ENCODE assay signal across 23 cellular contexts in genomic region chr4:6031831-6032230, GRCh38. TPM values are rescaled to one million over a fixed set of nuclear protein-coding genes. Genes with fewer than 3 reads are reported as not detected.
DNase-seq lines count a peak whose midpoint lies in the region; ATAC-seq and TF ChIP-seq lines count a peak whose summit lies in the region.
"Had no signal": no experiment of that assay in that cellular context is flagged by ENCODE, and none has a peak within 500 bp of the region (broad histone marks: within the 10 kb centered on the region; RNA-seq: fewer than 3 reads in every experiment).

No MANE protein-coding gene starts in this region.

- TF ChIP-seq CTCF in neural progenitor cell (IDR thresholded peaks at IDR 0.05) (no peak), thyroid gland (IDR thresholded peaks at IDR 0.05) (no peak)

- H3K27me3 Mint-ChIP-seq in neural progenitor cell (ENCODE audit: insufficient read depth, low read depth), result peaks cover 6% of the 10 kb centered on the region
- H3K27me3 Mint-ChIP-seq: IgD-negative memory B cell had no signal

- H3K4me2 ChIP-seq in neural progenitor cell, result no peak overlapping the region
- H3K4me2 ChIP-seq: KMS-11 had no signal

- no peaks in the 10 kb centered on the region for H3K9me3 Mint-ChIP-seq in neural progenitor cell
- H3K9me3 Mint-ChIP-seq: CD8-positive, alpha-beta T cell had no signal

- H3K36me3 Mint-ChIP-seq in neural progenitor cell, result no peaks in the 10 kb centered on the region
- H3K36me3 Mint-ChIP-seq: CD8-positive, alpha-beta T cell; IgD-negative memory B cell had no signal

- peaks cover 27% of the 10 kb centered on the region for H3K4me1 ChIP-seq in neural progenitor cell
- peaks cover 22 to 24% of the 10 kb centered on the region in 2 donors for H3K4me1 ChIP-seq in thyroid gland

- H3K36me3 ChIP-seq in neural progenitor cell (no peaks in the 10 kb centered on the region), thyroid gland (no peaks in the 10 kb centered on the region)

- no peak for TF ChIP-seq POLR2A in thyroid gland (IDR thresholded peaks at IDR 0.05)

- H3K27me3 ChIP-seq in neural progenitor cell (peaks cover 2% of the 10 kb centered on the region), thyroid gland (no peaks in the 10 kb centered on the region)

- H3K79me2 ChIP-seq in neural progenitor cell (ENCODE audit: low read depth), result no peaks in the 10 kb centered on the region

- H3F3A ChIP-seq in neural progenitor cell (ENCODE audit: low read depth), result peaks cover 12% of the 10 kb centered on the region

- WGBS in thyroid gland, 2 donors, result 34 to 39% methylated on average over 5 of the region's 5 CpGs

- H3K27ac ChIP-seq in neural progenitor cell (no peak overlapping the region), thyroid gland (peak overlapping the region; percentile 79 to 92 (median 89))
- H3K27ac ChIP-seq: KMS-11, RWPE1 had no signal

- intact Hi-C loops in thyroid gland (cut with DNase I), result loop anchor here (5.0 kb wide), 1 partner anchor 55 kb away; no protein-coding TSS in a partner anchor

- H2AFZ ChIP-seq in neural progenitor cell (replicated peaks), result no peak overlapping the region

- H4K20me1 ChIP-seq in neural progenitor cell (ENCODE audit: low read depth), result no peaks in the 10 kb centered on the region

- DNase-seq in NCI-H69 (lab: John Stamatoyannopoulos, UW) (peak; percentile 2), astrocyte of the hippocampus (ENCODE audit: low read depth, low spot score) (peak; percentile 10), neural progenitor cell (ENCODE audit: low spot score) (no peak), thyroid gland (peak; percentile 54 to 66), HuH-7.5 (ENCODE audit: low spot score) (no peak), GF-D8 (lab: John Stamatoyannopoulos, UW) (no peak)
- DNase-seq: CD8-positive, alpha-beta T cell; DMS153; DND-41; H7; NCI-H1048; NCI-H1417; NCI-H1694; NCI-H2029 treated with DMSO at 0.1 percent for 48 hours; NCI-H446 treated with DMSO at 0.1 percent for 48 hours; NCI-H526; SHP77; SW 1271 had no signal

- ATAC-seq in HG02571 (IDR thresholded peaks at IDR 0.05; ENCODE audit: unreplicated experiment), result no peak
- ATAC-seq: CD8-positive, alpha-beta T cell had no signal

- H3K9me3 ChIP-seq in neural progenitor cell (ENCODE audit: low read depth) (no peaks in the 10 kb centered on the region), thyroid gland (no peaks in the 10 kb centered on the region)

- no peak overlapping the region for H3K4me3 Mint-ChIP-seq in neural progenitor cell
- H3K4me3 Mint-ChIP-seq: CD8-positive, alpha-beta T cell; IgD-negative memory B cell had no signal

- no peak overlapping the region for H3K9ac ChIP-seq in neural progenitor cell
- H3K9ac ChIP-seq: KMS-11 had no signal

- H3K27ac Mint-ChIP-seq in neural progenitor cell, result peak overlapping the region; percentile 24
- H3K27ac Mint-ChIP-seq: CD8-positive, alpha-beta T cell; IgD-negative memory B cell had no signal

- H3K4me3 ChIP-seq in neural progenitor cell, result no peak overlapping the region
- no peak overlapping the region for H3K4me3 ChIP-seq in thyroid gland (replicated peaks in 1 of 3)

- H3K4me1 Mint-ChIP-seq in neural progenitor cell, result peaks cover 36% of the 10 kb centered on the region
- H3K4me1 Mint-ChIP-seq: IgD-negative memory B cell had no signal

RNA-seq across cellular contexts. Expression of gene C4orf50, which starts 13.6 kb away (rescaled TPM):
- total RNA-seq in neural progenitor cell (ENCODE audit: low replicate concordance), result 0.09 and 0.32 TPM in 2 replicates
- under 1 TPM in 3 of 4 donors, not detected in 1; 0.11 to 0.15 (median 0.13) TPM for total RNA-seq in thyroid gland
- total RNA-seq: A673 had no signal

Comparison
In these comparisons a context has a peak if more than half of its experiments do, and no peak if none do; other contexts are left out.
1. DNase-seq: peak in NCI-H69 (single experiment), astrocyte of the hippocampus (single experiment) and thyroid gland (2 of 2); none in neural progenitor cell (single experiment), HuH-7.5 (single experiment) and GF-D8 (single experiment).